In genomic region chr3:106276755-106277612, GRCh38 we compare ENCODE assay signal across 2 cellular contexts.
TF ChIP-seq lines count a peak whose summit lies in the region.

No MANE protein-coding gene starts in this region.

TF ChIP-seq in SK-N-SH, 30 proteins besides CTCF, POLR2A, EP300 and RAD21 (continued from another document):
- no peak for TF ChIP-seq FOXM1 (IDR thresholded peaks at IDR 0.05; ENCODE audit: low read depth)

TF ChIP-seq in SK-N-SH treated with all-trans-retinoic acid at 6 μM for 48 hours, 23 proteins besides CTCF, POLR2A, EP300 and RAD21 (continued from another document):
- no peak for TF ChIP-seq CSRNP3 (CRISPR knock-in tag; IDR thresholded peaks at IDR 0.05)
- no peak for TF ChIP-seq ZNF8 (CRISPR knock-in tag; IDR thresholded peaks at IDR 0.05)
- no peak for TF ChIP-seq ZNF565 (CRISPR knock-in tag; conservative IDR thresholded peaks at IDR 0.05; ENCODE audit: low read depth)
- no peak for TF ChIP-seq ZFP3 (CRISPR knock-in tag; IDR thresholded peaks at IDR 0.05)
- TF ChIP-seq OSR1 (CRISPR knock-in tag; IDR thresholded peaks at IDR 0.05) = no peak
- no peak for TF ChIP-seq CSDC2 (CRISPR knock-in tag; IDR thresholded peaks at IDR 0.05)
- no peak for TF ChIP-seq ZC3H10 (CRISPR knock-in tag; IDR thresholded peaks at IDR 0.05)
